1 cellular context compared by ENCODE assay signal in genomic region chr5:149271195-149271716, GRCh38.
TF ChIP-seq lines count a peak whose summit lies in the region.

No MANE protein-coding gene starts in this region.

TF ChIP-seq in HepG2, 621 proteins besides CTCF, POLR2A, EP300 and RAD21 (continued from another document and continues in another):
- TF ChIP-seq ZNF800 (CRISPR knock-in tag; IDR thresholded peaks at IDR 0.05), result peak; percentile 26; the same call in 1 of the 2 replicates
- no peak for TF ChIP-seq CBX5 (CRISPR knock-in tag; IDR thresholded peaks at IDR 0.05; ENCODE audit: borderline replicate concordance)
- no peak for TF ChIP-seq TBL1XR1 (IDR thresholded peaks at IDR 0.05; ENCODE audit: borderline replicate concordance, low read length, partially characterized antibody)
- TF ChIP-seq TFDP2 (CRISPR knock-in tag; IDR thresholded peaks at IDR 0.05), result 0 out of 2 replicates have a peak, but pooled peaks have one; percentile 22
- no peak for TF ChIP-seq FOXP4 (CRISPR knock-in tag; IDR thresholded peaks at IDR 0.05)
- TF ChIP-seq GTF3A (CRISPR knock-in tag; conservative IDR thresholded peaks at IDR 0.05), result no peak
- no peak for TF ChIP-seq ZKSCAN5 (CRISPR knock-in tag; IDR thresholded peaks at IDR 0.05)
- 0 out of 2 replicates have a peak, but pooled peaks have one; percentile 24 for TF ChIP-seq SAP130 (CRISPR knock-in tag; IDR thresholded peaks at IDR 0.05; ENCODE audit: low read depth)
- TF ChIP-seq GATA4 (IDR thresholded peaks at IDR 0.05; ENCODE audit: borderline replicate concordance, low read depth), result no peak
- 0 out of 2 replicates have a peak, but pooled peaks have one; percentile 22 for TF ChIP-seq BCL6 (CRISPR knock-in tag; IDR thresholded peaks at IDR 0.05)
- no peak for TF ChIP-seq CEBPZ (IDR thresholded peaks at IDR 0.05; ENCODE audit: low read length)
- TF ChIP-seq FOXA3 (CRISPR knock-in tag; IDR thresholded peaks at IDR 0.05), result no peak
- TF ChIP-seq ZBTB40 (IDR thresholded peaks at IDR 0.05), result no peak
- TF ChIP-seq ZBTB40 (CRISPR knock-in tag; IDR thresholded peaks at IDR 0.05), result no peak
- TF ChIP-seq ZFP36L2 (CRISPR knock-in tag; IDR thresholded peaks at IDR 0.05), result no peak
- no peak for TF ChIP-seq MYNN (CRISPR knock-in tag; IDR thresholded peaks at IDR 0.05; ENCODE audit: low read depth)
- no peak for TF ChIP-seq KMT2A (CRISPR knock-in tag; IDR thresholded peaks at IDR 0.05)
- no peak for TF ChIP-seq ETV6 (CRISPR knock-in tag; conservative IDR thresholded peaks at IDR 0.05)
- TF ChIP-seq SUZ12 (IDR thresholded peaks at IDR 0.05; ENCODE audit: low read depth, low read length), result no peak
- TF ChIP-seq MXD4 (CRISPR knock-in tag; IDR thresholded peaks at IDR 0.05), result no peak
- TF ChIP-seq JUND (CRISPR knock-in tag; IDR thresholded peaks at IDR 0.05), result no peak
- TF ChIP-seq ZEB1 (IDR thresholded peaks at IDR 0.05; ENCODE audit: insufficient replicate concordance, low read depth), result no peak
- TF ChIP-seq ZNF615 (CRISPR knock-in tag; IDR thresholded peaks at IDR 0.05; ENCODE audit: borderline replicate concordance), result no peak
- TF ChIP-seq CEBPG (CRISPR knock-in tag; IDR thresholded peaks at IDR 0.05), result peak; percentile 85
- TF ChIP-seq ZNF335 (CRISPR knock-in tag; IDR thresholded peaks at IDR 0.05), result no peak
- TF ChIP-seq CENPBD1 (CRISPR knock-in tag; IDR thresholded peaks at IDR 0.05; ENCODE audit: borderline replicate concordance, low read depth), result no peak
- no peak for TF ChIP-seq GRHL1 (CRISPR knock-in tag; conservative IDR thresholded peaks at IDR 0.05)
- TF ChIP-seq ZNF720 (CRISPR knock-in tag; IDR thresholded peaks at IDR 0.05), result no peak
